21 cellular contexts compared by ENCODE assay signal in genomic region chr9:109708507-109708945, GRCh38.
DNase-seq lines count a peak whose midpoint lies in the region; ATAC-seq and TF ChIP-seq lines count a peak whose summit lies in the region.
"Had no signal": no experiment of that assay in that cellular context is flagged by ENCODE, and none has a peak within 500 bp of the region (broad histone marks: within the 10 kb centered on the region; RNA-seq: fewer than 3 reads in every experiment).

No MANE protein-coding gene starts in this region.

- no peaks in the 10 kb centered on the region for H3K9me3 ChIP-seq in MG63
- H3K9me3 ChIP-seq in upper lobe of right lung, result no peaks in the 10 kb centered on the region
- H3K9me3 ChIP-seq: breast epithelium, mucosa of descending colon, vagina had no signal

- no peaks in the 10 kb centered on the region for H3K4me1 Mint-ChIP-seq in activated T-helper 17 cell treated with anti-CD3 and anti-CD28 coated beads, Interleukin-2, amount 50 U/mL, for 72 hours
- H3K4me1 Mint-ChIP-seq: activated CD4-positive, alpha-beta T cell treated with anti-CD3 and anti-CD28 coated beads for 36 hours; activated CD8-positive, alpha-beta memory T cell treated with anti-CD3 and anti-CD28 coated beads, Interleukin-2, amount 10 ng/mL, durations not matched to agents 7 days and 5 days; activated naive CD8-positive, alpha-beta T cell treated with anti-CD3 and anti-CD28 coated beads, Interleukin-2, amount 50 U/mL, for 24 hours had no signal

- no peak for TF ChIP-seq CTCF in upper lobe of right lung (IDR thresholded peaks at IDR 0.05)

- no peaks in the 10 kb centered on the region for H3K9me3 Mint-ChIP-seq in activated T-helper 17 cell treated with anti-CD3 and anti-CD28 coated beads, Interleukin-2, amount 50 U/mL, for 72 hours
- H3K9me3 Mint-ChIP-seq: activated naive CD8-positive, alpha-beta T cell treated with anti-CD3 and anti-CD28 coated beads, Interleukin-2, amount 50 U/mL, for 24 hours; activated T-helper 2 cell treated with anti-CD3 and anti-CD28 coated beads, Interferon-gamma antibody, Interleukin-2, Interleukin-4, amounts not matched to agents 10 μg/mL and 5 μg/mL and 100 μg/mL, durations not matched to agents 14 hours and 24 hours and 36 hours; CD4-positive, alpha-beta T cell had no signal

- H3K27me3 ChIP-seq in MG63, result no peaks in the 10 kb centered on the region
- no peaks in the 10 kb centered on the region for H3K27me3 ChIP-seq in upper lobe of right lung
- H3K27me3 ChIP-seq: breast epithelium, vagina had no signal

- no peak overlapping the region for H3K27ac Mint-ChIP-seq in activated T-helper 17 cell treated with anti-CD3 and anti-CD28 coated beads, Interleukin-2, amount 50 U/mL, for 72 hours
- H3K27ac Mint-ChIP-seq: activated CD4-positive, alpha-beta T cell treated with anti-CD3 and anti-CD28 coated beads for 36 hours; activated CD8-positive, alpha-beta memory T cell treated with anti-CD3 and anti-CD28 coated beads, Interleukin-2, amount 10 ng/mL, durations not matched to agents 7 days and 5 days; activated naive CD8-positive, alpha-beta T cell treated with anti-CD3 and anti-CD28 coated beads, Interleukin-2, amount 50 U/mL, for 24 hours; activated T-helper 2 cell treated with anti-CD3 and anti-CD28 coated beads, Interferon-gamma antibody, Interleukin-2, Interleukin-4, amounts not matched to agents 10 μg/mL and 5 μg/mL and 100 μg/mL, durations not matched to agents 14 hours and 24 hours and 36 hours; CD4-positive, alpha-beta T cell had no signal

- H3K4me3 Mint-ChIP-seq in activated T-helper 17 cell treated with anti-CD3 and anti-CD28 coated beads, Interleukin-2, amount 50 U/mL, for 72 hours, result no peak overlapping the region
- H3K4me3 Mint-ChIP-seq: activated CD4-positive, alpha-beta T cell treated with anti-CD3 and anti-CD28 coated beads for 36 hours; activated CD8-positive, alpha-beta memory T cell treated with anti-CD3 and anti-CD28 coated beads, Interleukin-2, amount 10 ng/mL, durations not matched to agents 7 days and 5 days; activated naive CD8-positive, alpha-beta T cell treated with anti-CD3 and anti-CD28 coated beads, Interleukin-2, amount 50 U/mL, for 24 hours; CD4-positive, alpha-beta T cell had no signal

- no peak overlapping the region for H3K4me3 ChIP-seq in MG63
- H3K4me3 ChIP-seq in upper lobe of right lung, result no peak overlapping the region
- H3K4me3 ChIP-seq: breast epithelium, mucosa of descending colon, vagina had no signal

- peaks cover 7% of the 10 kb centered on the region for H3K27me3 Mint-ChIP-seq in activated T-helper 17 cell treated with anti-CD3 and anti-CD28 coated beads, Interleukin-2, amount 50 U/mL, for 72 hours
- H3K27me3 Mint-ChIP-seq: activated CD8-positive, alpha-beta memory T cell treated with anti-CD3 and anti-CD28 coated beads, Interleukin-2, amount 10 ng/mL, durations not matched to agents 7 days and 5 days; CD4-positive, alpha-beta T cell had no signal

- no peak for ATAC-seq in activated T-helper 17 cell treated with anti-CD3 and anti-CD28 coated beads, Interleukin-2, amount 50 U/mL, for 72 hours (replicated peaks)
- ATAC-seq in upper lobe of right lung, result no peak
- ATAC-seq: activated CD4-positive, alpha-beta T cell treated with anti-CD3 and anti-CD28 coated beads for 36 hours; activated CD8-positive, alpha-beta memory T cell treated with anti-CD3 and anti-CD28 coated beads, Interleukin-2, amount 10 ng/mL, durations not matched to agents 7 days and 5 days; activated naive CD8-positive, alpha-beta T cell treated with anti-CD3 and anti-CD28 coated beads, Interleukin-2, amount 50 U/mL, for 24 hours; mucosa of descending colon had no signal

- intact Hi-C loops in upper lobe of right lung (cut with DNase I), result no loop called here

- no peaks in the 10 kb centered on the region for H3K4me1 ChIP-seq in upper lobe of right lung
- H3K4me1 ChIP-seq: breast epithelium, vagina had no signal

- H3K27ac ChIP-seq in upper lobe of right lung, result no peak overlapping the region
- H3K27ac ChIP-seq: breast epithelium, vagina had no signal

- H3K36me3 Mint-ChIP-seq in activated T-helper 17 cell treated with anti-CD3 and anti-CD28 coated beads, Interleukin-2, amount 50 U/mL, for 72 hours (ENCODE audit: low read depth), result no peaks in the 10 kb centered on the region
- H3K36me3 Mint-ChIP-seq: activated CD8-positive, alpha-beta memory T cell treated with anti-CD3 and anti-CD28 coated beads, Interleukin-2, amount 10 ng/mL, durations not matched to agents 7 days and 5 days had no signal

- DNase-seq in AG08395 (ENCODE audit: low spot score) (peak; percentile 23), MG63 (peak; percentile 17), fibroblast of peridontal ligament (ENCODE audit: extremely low read depth) (peak; percentile 38), myocyte (ENCODE audit: low read depth) (peak; percentile 88), NCI-H748 (lab: John Stamatoyannopoulos, UW; ENCODE audit: unreplicated experiment) (no peak), DMS79 (lab: John Stamatoyannopoulos, UW) (no peak), upper lobe of right lung (no peak)
- DNase-seq: activated CD4-positive, alpha-beta T cell treated with anti-CD3 and anti-CD28 coated beads for 36 hours; activated CD8-positive, alpha-beta memory T cell treated with anti-CD3 and anti-CD28 coated beads, Interleukin-2, amount 10 ng/mL, durations not matched to agents 7 days and 5 days; activated naive CD8-positive, alpha-beta T cell treated with anti-CD3 and anti-CD28 coated beads, Interleukin-2, amount 50 U/mL, for 24 hours; CD4-positive, alpha-beta T cell; DMS 273 treated with DMSO at 0.1 percent for 48 hours; head of caudate nucleus; mucosa of descending colon; NCI-H1417; NCI-H526; stimulated activated CD8-positive, alpha-beta memory T cell treated with anti-CD3 and anti-CD28 coated beads, Interleukin-4, amount 100 ng/mL, for 48 hours had no signal

- no peaks in the 10 kb centered on the region for H3K36me3 ChIP-seq in MG63
- no peaks in the 10 kb centered on the region for H3K36me3 ChIP-seq in upper lobe of right lung
- H3K36me3 ChIP-seq: breast epithelium, vagina had no signal

Comparison
In these comparisons a context has a peak if more than half of its experiments do, and no peak if none do; other contexts are left out.
1. DNase-seq: peak in AG08395 (single experiment), MG63 (single experiment), fibroblast of peridontal ligament (single experiment) and myocyte (single experiment); none in NCI-H748 (single experiment), DMS79 (single experiment) and upper lobe of right lung (single experiment).